Comparison of ENCODE assay signal across 8 cellular contexts in the genomic region with DNA sequence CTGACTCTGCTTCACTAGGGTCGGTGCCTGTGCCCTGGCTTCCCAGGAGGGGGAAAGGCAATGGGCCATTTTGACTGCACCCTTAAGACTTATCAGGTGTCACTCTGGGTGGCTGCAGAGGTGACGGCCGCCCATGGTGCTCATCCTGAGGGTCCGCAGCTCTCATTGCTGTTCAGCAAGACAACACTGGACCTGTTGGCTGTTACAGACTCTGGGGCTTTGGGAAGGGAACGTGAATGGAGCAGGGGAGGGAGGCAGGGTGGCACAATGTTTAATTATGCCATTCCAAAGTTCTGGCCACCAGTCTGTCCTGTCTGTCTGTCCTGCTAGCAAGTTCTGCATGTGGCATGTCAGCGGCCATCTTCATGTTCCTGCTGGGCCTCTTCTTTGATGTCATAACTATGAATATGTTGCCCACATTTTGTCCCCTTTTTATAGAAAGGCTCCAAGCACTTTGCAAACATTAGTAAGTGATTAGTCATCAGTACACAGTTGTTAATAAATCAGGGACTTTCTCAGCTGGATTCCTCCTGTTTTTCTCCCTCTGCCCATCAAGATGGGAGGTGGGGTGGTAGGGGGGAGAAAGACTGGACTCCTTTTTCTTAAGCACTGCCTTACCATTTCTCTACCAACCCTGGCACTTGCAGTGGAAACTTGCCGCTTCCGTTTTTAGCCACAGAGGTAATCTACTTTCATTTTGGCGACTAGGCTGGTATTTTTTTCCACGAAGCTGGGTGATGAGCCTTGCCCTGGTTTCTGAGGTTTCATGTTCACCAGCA.
DNase-seq lines count a peak whose midpoint lies in the region; ATAC-seq lines count a peak whose summit lies in the region.

No MANE protein-coding gene starts in this region.

- peak overlapping the region in 1 of 5 donors; percentile 77 for H3K4me3 Mint-ChIP-seq in immature natural killer cell

- H3K27me3 Mint-ChIP-seq in immature natural killer cell (ENCODE audit: low read depth in 3 of 3) = peaks cover 2 to 4% (median 3%) of the 10 kb centered on the region in 3 donors

- H3K36me3 Mint-ChIP-seq in immature natural killer cell = no peaks in the 10 kb centered on the region

- no peaks in the 10 kb centered on the region for H3K9me3 Mint-ChIP-seq in immature natural killer cell

- DNase-seq in RPMI8226 (peak; percentile 67), immature natural killer cell (peak; percentile 74 to 79 (median 76)), NCI-H526 (lab: John Stamatoyannopoulos, UW) (no peak)
- peak; percentile 3 to 52 (median 26) for DNase-seq in activated naive CD4-positive, alpha-beta T cell (lab: John Stamatoyannopoulos, UW)
- DNase-seq in stimulated activated CD4-positive, alpha-beta T cell treated with anti-CD3 and anti-CD28 coated beads, TNF-alpha, amount 100 ng/mL, for 1 hour (ENCODE audit: low read depth in 3 of 3, low spot score in 1 of 3) = peak; percentile 33 to 59 (median 52)

- peak; percentile 97 for ATAC-seq in GM18517 (IDR thresholded peaks at IDR 0.05; ENCODE audit: unreplicated experiment)
- peak; percentile 71 for ATAC-seq in HG03025 (IDR thresholded peaks at IDR 0.05; ENCODE audit: low FRiP score, unreplicated experiment)
- ATAC-seq in HG02970 (IDR thresholded peaks at IDR 0.05; ENCODE audit: low FRiP score, unreplicated experiment) = no peak

- peak overlapping the region in 2 of 6 donors; percentile 71 to 84 for H3K27ac Mint-ChIP-seq in immature natural killer cell

- H3K4me1 Mint-ChIP-seq in immature natural killer cell = peaks cover 0 to 3% of the 10 kb centered on the region in 2 donors

Comparison
In these comparisons a context has a peak if more than half of its experiments do, and no peak if none do; other contexts are left out.
1. DNase-seq: peak in RPMI8226 (single experiment), activated naive CD4-positive, alpha-beta T cell (4 of 4), immature natural killer cell (3 of 3) and stimulated activated CD4-positive, alpha-beta T cell treated with anti-CD3 and anti-CD28 coated beads, TNF-alpha, amount 100 ng/mL, for 1 hour (3 of 3); none in NCI-H526 (0 of 2).